ENCODE assay signal across 23 cellular contexts in genomic region chr16:9415588-9415987, GRCh38.
DNase-seq lines count a peak whose midpoint lies in the region; ATAC-seq, FAIRE-seq and TF ChIP-seq lines count a peak whose summit lies in the region.
"Had no signal": no experiment of that assay in that cellular context is flagged by ENCODE, and none has a peak within 500 bp of the region (broad histone marks: within the 10 kb centered on the region; RNA-seq: fewer than 3 reads in every experiment).

No MANE protein-coding gene starts in this region.

- H2AFZ ChIP-seq in HepG2 (ENCODE audit: low read length) (no peak overlapping the region), PC-9 (no peak overlapping the region)

- H3K36me3 ChIP-seq in left ventricle myocardium inferior (no peaks in the 10 kb centered on the region), right atrium auricular region (no peaks in the 10 kb centered on the region), HepG2 (replicated peaks in 1 of 2; ENCODE audit: control insufficient read depth in 1 of 2, insufficient read depth in 2 of 2, low read length in 2 of 2) (no peaks in the 10 kb centered on the region), PC-9 (ENCODE audit: low read depth) (no peaks in the 10 kb centered on the region)

- H3K4me1 ChIP-seq in left ventricle myocardium inferior, result no peaks in the 10 kb centered on the region
- no peaks in the 10 kb centered on the region for H3K4me1 ChIP-seq in right atrium auricular region
- no peaks in the 10 kb centered on the region for H3K4me1 ChIP-seq in HepG2 (ENCODE audit: insufficient read depth, low read length)
- no peaks in the 10 kb centered on the region for H3K4me1 ChIP-seq in PC-9 (replicated peaks; ENCODE audit: insufficient read depth)
- H3K4me1 ChIP-seq: A549 had no signal

- TF ChIP-seq EP300 in HepG2 (IDR thresholded peaks at IDR 0.05; ENCODE audit: low read depth in 2 of 2, low read length in 2 of 2) (no peak), HepG2 (CRISPR knock-in tag; IDR thresholded peaks at IDR 0.05; ENCODE audit: borderline replicate concordance) (no peak)

- H3K27me3 ChIP-seq in left ventricle myocardium inferior (ENCODE audit: low read depth) (no peaks in the 10 kb centered on the region), right atrium auricular region (no peaks in the 10 kb centered on the region), HepG2 (ENCODE audit: control insufficient read depth in 1 of 2, insufficient read depth in 2 of 2, low read length in 2 of 2) (peaks cover 2 to 3% of the 10 kb centered on the region in 2 experiments; a peak in 1 of 5 replicates), PC-9 (ENCODE audit: insufficient read depth, low read depth) (peaks cover 26% of the 10 kb centered on the region)

- POLR2A ChIA-PET in HepG2 (lab: Yijun Ruan, JAX), result no interaction called here
- POLR2A ChIA-PET in PC-9 (lab: Charles Lee; ENCODE audit: unreplicated experiment), result no interaction called here

- BruUV-seq in HepG2 (replicated peaks; lab: Mats Ljungman, UMichigan), result no TSS peak
- no TSS peak for BruUV-seq in PC-9 (replicated peaks; lab: Mats Ljungman, UMichigan)

- no peak for TF ChIP-seq RAD21 in HepG2 (CRISPR knock-in tag; IDR thresholded peaks at IDR 0.05)

- peaks cover 14% of the 10 kb centered on the region for H3K9me3 ChIP-seq in left ventricle myocardium inferior (replicated peaks)
- peaks cover 0 to 11% of the 10 kb centered on the region in 2 donors for H3K9me3 ChIP-seq in right atrium auricular region
- peaks cover 4% of the 10 kb centered on the region for H3K9me3 ChIP-seq in HepG2 (ENCODE audit: low read length)
- H3K9me3 ChIP-seq in PC-9 (ENCODE audit: insufficient read depth, low read depth), result no peaks in the 10 kb centered on the region
- H3K9me3 ChIP-seq: A549 had no signal

- H3F3A ChIP-seq in PC-9 (ENCODE audit: insufficient read depth, low read depth), result no peaks in the 10 kb centered on the region

- H3K79me2 ChIP-seq in HepG2 (ENCODE audit: insufficient read depth, low read length) (no peaks in the 10 kb centered on the region), PC-9 (ENCODE audit: low read depth) (no peaks in the 10 kb centered on the region)

- H3K4me3 ChIP-seq in left ventricle myocardium inferior (no peak overlapping the region), right atrium auricular region (no peak overlapping the region), LNCaP clone FGC (ENCODE audit: low read depth, low read length) (no peak overlapping the region), HepG2 (replicated peaks in 1 of 3; ENCODE audit: insufficient read depth in 1 of 3, low read depth in 2 of 3, low read length in 3 of 3) (no peak overlapping the region), PC-9 (no peak overlapping the region)
- H3K4me3 ChIP-seq: A549 had no signal

- intact Hi-C loops in left ventricle myocardium inferior (cut with micrococcal nuclease) (no loop called here), HepG2 (cut with micrococcal nuclease; ENCODE audit: unreplicated experiment) (no loop called here), PC-9 (cut with micrococcal nuclease; ENCODE audit: unreplicated experiment) (no loop called here)

- in situ Hi-C loops in HepG2 (cut with HindIII; ENCODE audit: extremely low pct_ligation_motif_present, low pct_unique_long_range_greater_than_20kb), result no loop called here

- H4K20me1 ChIP-seq in HepG2 (ENCODE audit: insufficient read depth, low read length) (no peaks in the 10 kb centered on the region), PC-9 (ENCODE audit: insufficient read depth) (no peaks in the 10 kb centered on the region)

- H3K9ac ChIP-seq in HepG2 (ENCODE audit: insufficient read depth, low read depth, low read length), result no peak overlapping the region

- no peak for TF ChIP-seq POLR2A in HepG2 (IDR thresholded peaks at IDR 0.05; ENCODE audit: insufficient read depth in 1 of 2, low read depth in 2 of 2, low read length in 2 of 2)

- TF ChIP-seq CTCF in left ventricle myocardium inferior (IDR thresholded peaks at IDR 0.05; ENCODE audit: borderline replicate concordance) (peak; percentile 8), right atrium auricular region (IDR thresholded peaks at IDR 0.05) (no peak), LNCaP clone FGC (IDR thresholded peaks at IDR 0.05; ENCODE audit: control insufficient read depth, extremely low read depth, insufficient read depth) (peak; percentile 12; the same call in 1 of the 2 replicates), HepG2 (CRISPR knock-in tag; IDR thresholded peaks at IDR 0.05) (peak; percentile 26; the same call in 1 of the 2 replicates), PC-9 (conservative IDR thresholded peaks at IDR 0.05) (no peak)

- 0 out of 3 replicates have a peak, but pooled peaks have one; percentile 26 for ATAC-seq in HepG2
- ATAC-seq: A549, T-helper 17 cell had no signal

- CTCF ChIA-PET in HepG2 (lab: Yijun Ruan, JAX; ENCODE audit: low intra/inter-chr PET ratio, low total read pairs), result no interaction called here
- CTCF ChIA-PET in PC-9 (lab: Charles Lee), result no interaction called here

- WGBS in HepG2 (ENCODE audit: low lambda C conversion rate), result 30% methylated on average over 4 of the region's 4 CpGs

- H3K4me2 ChIP-seq in HepG2 (ENCODE audit: low read depth, low read length), result no peak overlapping the region
- H3K4me2 ChIP-seq in PC-9, result no peak overlapping the region
- H3K4me2 ChIP-seq: A549 had no signal

- FAIRE-seq in HepG2 (lab: Jason Lieb, UNC), result no peak
- FAIRE-seq: A549, G401.6, GM12892, H54 had no signal

- no peak overlapping the region for H3K27ac ChIP-seq in left ventricle myocardium inferior (replicated peaks)
- no peak overlapping the region for H3K27ac ChIP-seq in right atrium auricular region
- no peak overlapping the region for H3K27ac ChIP-seq in HepG2 (ENCODE audit: extremely low read length, insufficient read depth, low read length)
- H3K27ac ChIP-seq in PC-9, result no peak overlapping the region
- H3K27ac ChIP-seq: A549, HL-60 had no signal

- DNase-seq in left ventricle myocardium inferior (no peak), right atrium auricular region (ENCODE audit: low spot score) (no peak), LNCaP clone FGC (ENCODE audit: low read depth) (no peak), HepG2 (ENCODE audit: low spot score) (no peak), SW 1271 (lab: John Stamatoyannopoulos, UW) (no peak), PC-9 (no peak), iPS-NIHi11 (ENCODE audit: low spot score) (no peak)
- DNase-seq: DMS 273 treated with DMSO at 0.1 percent for 48 hours, HFFc6, KBM-7, NCI-H1092, NCI-H1436, NCI-H187 treated with DMSO at 0.1 percent for 48 hours, NCI-H2227 treated with DMSO at 0.1 percent for 48 hours, NCI-H510A, OCI-M1, Right ventricle myocardium superior, T-helper 17 cell had no signal

- H3K9me2 ChIP-seq in PC-9 (ENCODE audit: insufficient read depth), result no peaks in the 10 kb centered on the region

TF ChIP-seq in HepG2, 621 proteins besides CTCF, POLR2A, EP300 and RAD21:
- TF ChIP-seq STAG1 (CRISPR knock-in tag; IDR thresholded peaks at IDR 0.05), result peak; percentile 28
- TF ChIP-seq PAXIP1 (CRISPR knock-in tag; conservative IDR thresholded peaks at IDR 0.05), result no peak

Comparison
In these comparisons a context has a peak if more than half of its experiments do, and no peak if none do; other contexts are left out.
1. CTCF ChIP-seq: peak in left ventricle myocardium inferior (single experiment), LNCaP clone FGC (single experiment) and HepG2 (single experiment); none in right atrium auricular region (0 of 2) and PC-9 (single experiment).